Comparison of ENCODE assay signal across 1 cellular context in genomic region chr16:31142109-31143035, GRCh38.
TF ChIP-seq lines count a peak whose summit lies in the region.

No MANE protein-coding gene starts in this region.

TF ChIP-seq in K562, 482 proteins besides CTCF, POLR2A, EP300 and RAD21 (continued from another document):
- no peak for TF ChIP-seq ZMIZ1 (IDR thresholded peaks at IDR 0.05; ENCODE audit: low read depth in 2 of 2, low read length in 2 of 2)
- TF ChIP-seq CBX3 (IDR thresholded peaks at IDR 0.05; ENCODE audit: borderline replicate concordance in 1 of 2, low read length in 2 of 2): peak in 1 of 2 experiments; percentile 48; a peak in 1 of 3 replicates
- TF ChIP-seq SETDB1 (IDR thresholded peaks at IDR 0.05; ENCODE audit: low read length): no peak
- TF ChIP-seq THAP12 (CRISPR knock-in tag; IDR thresholded peaks at IDR 0.05): no peak; the same call in 1 of the 2 replicates
- TF ChIP-seq HMG20A (CRISPR knock-in tag; conservative IDR thresholded peaks at IDR 0.05): no peak
- no peak for TF ChIP-seq ZNF354B (CRISPR knock-in tag; IDR thresholded peaks at IDR 0.05)
- peak; percentile 39 for TF ChIP-seq CREM (IDR thresholded peaks at IDR 0.05; ENCODE audit: low read depth)
- no peak for TF ChIP-seq NFE2 (IDR thresholded peaks at IDR 0.05; ENCODE audit: low read depth)
- TF ChIP-seq HIVEP1 (CRISPR knock-in tag; IDR thresholded peaks at IDR 0.05): no peak
- 0 out of 2 replicates have a peak, but pooled peaks have one; percentile 40 for TF ChIP-seq KLF13 (tag; IDR thresholded peaks at IDR 0.05; ENCODE audit: borderline replicate concordance, low read depth)
- no peak for TF ChIP-seq IRF9 (tag; IDR thresholded peaks at IDR 0.05)
- TF ChIP-seq SMARCE1 (IDR thresholded peaks at IDR 0.05): no peak
- TF ChIP-seq ZNF76 (CRISPR knock-in tag; IDR thresholded peaks at IDR 0.05; ENCODE audit: borderline replicate concordance): no peak
- no peak for TF ChIP-seq EHMT2 (IDR thresholded peaks at IDR 0.05)
- TF ChIP-seq HDAC8 (tag; IDR thresholded peaks at IDR 0.05): no peak
- 0 out of 2 replicates have a peak, but pooled peaks have one; percentile 7 for TF ChIP-seq CHD2 (IDR thresholded peaks at IDR 0.05; ENCODE audit: low read depth, low read length)
- no peak for TF ChIP-seq SNIP1 (IDR thresholded peaks at IDR 0.05; ENCODE audit: low read depth)
- TF ChIP-seq ZNF695 (CRISPR knock-in tag; IDR thresholded peaks at IDR 0.05): no peak
- no peak for TF ChIP-seq CREB5 (CRISPR knock-in tag; IDR thresholded peaks at IDR 0.05)
- TF ChIP-seq MEF2D (tag; conservative IDR thresholded peaks at IDR 0.05; ENCODE audit: low read depth): no peak
- TF ChIP-seq HNRNPL (IDR thresholded peaks at IDR 0.05; ENCODE audit: low read depth, low read length): peak; percentile 100
- TF ChIP-seq POLR2AphosphoS2 (IDR thresholded peaks at IDR 0.05; ENCODE audit: low read length): no peak
- no peak for TF ChIP-seq BCLAF1 (IDR thresholded peaks at IDR 0.05; ENCODE audit: borderline replicate concordance in 1 of 2, control insufficient read depth in 1 of 2, low read depth in 2 of 2, low read length in 1 of 2)
- TF ChIP-seq E2F3 (CRISPR knock-in tag; IDR thresholded peaks at IDR 0.05): peak; percentile 38; the same call in 1 of the 2 replicates
- no peak for TF ChIP-seq ESRRB (CRISPR knock-in tag; IDR thresholded peaks at IDR 0.05; ENCODE audit: borderline replicate concordance)
- no peak for TF ChIP-seq ZNF639 (CRISPR knock-in tag; conservative IDR thresholded peaks at IDR 0.05 in 1 of 2, IDR thresholded peaks at IDR 0.05 in 1 of 2)
- peak; percentile 79 for TF ChIP-seq CCNT2 (IDR thresholded peaks at IDR 0.05; ENCODE audit: borderline replicate concordance, extremely low read depth, insufficient read length, low read depth, low read length)
- no peak for TF ChIP-seq RAD51 (IDR thresholded peaks at IDR 0.05; ENCODE audit: borderline replicate concordance, low read depth)
- no peak; the same call in 1 of the 2 replicates for TF ChIP-seq KAT7 (CRISPR knock-in tag; IDR thresholded peaks at IDR 0.05; ENCODE audit: borderline replicate concordance)
- no peak for TF ChIP-seq FOXA3 (CRISPR knock-in tag; conservative IDR thresholded peaks at IDR 0.05 in 1 of 2, IDR thresholded peaks at IDR 0.05 in 1 of 2)
- no peak for TF ChIP-seq TFAM (CRISPR knock-in tag; conservative IDR thresholded peaks at IDR 0.05)
- no peak for TF ChIP-seq RHOXF2B (CRISPR knock-in tag; conservative IDR thresholded peaks at IDR 0.05)
- no peak; the same call in 1 of the 2 replicates for TF ChIP-seq CREB3L1 (IDR thresholded peaks at IDR 0.05; ENCODE audit: borderline replicate concordance, low read depth)
- no peak for TF ChIP-seq ZBTB9 (CRISPR knock-in tag; IDR thresholded peaks at IDR 0.05)
- no peak for TF ChIP-seq SRSF9 (IDR thresholded peaks at IDR 0.05; ENCODE audit: borderline replicate concordance, low read depth, low read length)
- no peak for TF ChIP-seq ZNF274 (IDR thresholded peaks at IDR 0.05; ENCODE audit: borderline replicate concordance, low read depth, low read length)
- TF ChIP-seq ZNF586 (CRISPR knock-in tag; conservative IDR thresholded peaks at IDR 0.05): no peak
- TF ChIP-seq ZNF224 (CRISPR knock-in tag; IDR thresholded peaks at IDR 0.05): no peak
